Comparison of ENCODE assay signal across 10 cellular contexts in genomic region chr6:28152531-28152930, GRCh38.
"Had no signal": no experiment of that assay in that cellular context is flagged by ENCODE, and none has a peak within 500 bp of the region (broad histone marks: within the 10 kb centered on the region; RNA-seq: fewer than 3 reads in every experiment).

No MANE protein-coding gene starts in this region.

- H3K27ac ChIP-seq: GM23248, HL-60, KMS-11 had no signal

- H3K4me3 Mint-ChIP-seq: HFFc6 had no signal

- H3K9ac ChIP-seq: GM23248, KMS-11 had no signal

- H2AFZ ChIP-seq: GM23248 had no signal

- ATAC-seq: HCT116 had no signal

- H3K4me2 ChIP-seq: KMS-11 had no signal

- H3K4me1 ChIP-seq: HAP-1 had no signal

- H3K9me3 ChIP-seq: HAP-1 had no signal

- H3K27ac Mint-ChIP-seq: HFFc6 had no signal

- DNase-seq: GM23248, GOT3, H7, HFFc6, Karpas-422, KBM-7 had no signal

- H3K4me3 ChIP-seq: GM23248, HAP-1 had no signal
